In genomic region chr13:106390360-106390759, GRCh38 we compare ENCODE assay signal across 18 cellular contexts.
A peak's percentile ranks its signal among the peaks of the same experiment; 100 is the strongest.
DNase-seq lines count a peak whose midpoint lies in the region; ATAC-seq, FAIRE-seq and TF ChIP-seq lines count a peak whose summit lies in the region.
"Had no signal": no experiment of that assay in that cellular context is flagged by ENCODE, and none has a peak within 500 bp of the region (broad histone marks: within the 10 kb centered on the region; RNA-seq: fewer than 3 reads in every experiment).

No MANE protein-coding gene starts in this region.

- no peaks in the 10 kb centered on the region for H3K36me3 Mint-ChIP-seq in astrocyte (ENCODE audit: low read depth, unreplicated experiment)

- peak overlapping the region; percentile 23 for H2AFZ ChIP-seq in astrocyte (ENCODE audit: low read depth, low read length)
- H2AFZ ChIP-seq: GM23248 had no signal

- no peaks in the 10 kb centered on the region for H3K9me3 ChIP-seq in astrocyte (ENCODE audit: insufficient read depth, low read depth, low read length)
- no peaks in the 10 kb centered on the region for H3K9me3 ChIP-seq in mucosa of descending colon
- H3K9me3 ChIP-seq: A549, HAP-1 had no signal

- peaks cover 4% of the 10 kb centered on the region for H3K9me3 Mint-ChIP-seq in astrocyte (ENCODE audit: unreplicated experiment)
- H3K9me3 Mint-ChIP-seq: CD4-positive, alpha-beta T cell had no signal

- H3K79me2 ChIP-seq in astrocyte (ENCODE audit: insufficient read depth, low read length) = no peaks in the 10 kb centered on the region

- no peak for FAIRE-seq in astrocyte (lab: Jason Lieb, UNC)
- FAIRE-seq: A549, GM12878, GM19239 had no signal

- H3K27me3 Mint-ChIP-seq in astrocyte (ENCODE audit: low read depth, unreplicated experiment) = peaks cover 3% of the 10 kb centered on the region
- H3K27me3 Mint-ChIP-seq: CD4-positive, alpha-beta T cell had no signal

- H3K4me1 ChIP-seq in astrocyte (ENCODE audit: insufficient read depth, low read length) (no peaks in the 10 kb centered on the region), mucosa of descending colon (ENCODE audit: low read depth) (peaks cover 6% of the 10 kb centered on the region)
- H3K4me1 ChIP-seq: A549 had no signal

- H3K4me1 Mint-ChIP-seq in astrocyte (ENCODE audit: low read depth, unreplicated experiment) = peaks cover 9% of the 10 kb centered on the region

- no peak overlapping the region for H3K4me3 Mint-ChIP-seq in astrocyte (ENCODE audit: unreplicated experiment)
- H3K4me3 Mint-ChIP-seq: CD4-positive, alpha-beta T cell had no signal

- no peak overlapping the region for H3K4me2 ChIP-seq in astrocyte (ENCODE audit: low read length)
- H3K4me2 ChIP-seq: A549 had no signal

- H3K36me3 ChIP-seq in astrocyte (ENCODE audit: insufficient read depth, low read length) (no peaks in the 10 kb centered on the region), mucosa of descending colon (ENCODE audit: low read depth) (no peaks in the 10 kb centered on the region)
- H3K36me3 ChIP-seq: HAP-1 had no signal

- DNase-seq in NCI-H526 treated with DMSO at 0.1 percent for 48 hours (lab: John Stamatoyannopoulos, UW) = peak; percentile 11
- DNase-seq in NCI-H526 (lab: John Stamatoyannopoulos, UW) = no peak
- DNase-seq in astrocyte (ENCODE audit: low read depth) = no peak
- no peak for DNase-seq in mucosa of descending colon
- no peak for DNase-seq in hypothalamus (lab: John Stamatoyannopoulos, UW)
- DNase-seq: AML-193; CD4-positive, alpha-beta T cell; DND-41; EL; GM23248 had no signal

- no peak overlapping the region for H3K27ac ChIP-seq in astrocyte (ENCODE audit: low read depth, low read length)
- H3K27ac ChIP-seq: 22Rv1, A549, C4-2B, GM23248 had no signal

- intact Hi-C loops in mucosa of descending colon (cut with DNase I, micrococcal nuclease) = no loop called here

- ATAC-seq in mucosa of descending colon (peak; percentile 45), HG03280 (IDR thresholded peaks at IDR 0.05; ENCODE audit: unreplicated experiment) (no peak), GM18867 (IDR thresholded peaks at IDR 0.05; ENCODE audit: unreplicated experiment) (no peak)
- ATAC-seq: A549, GM12878 had no signal

- no peak overlapping the region for H3K9ac ChIP-seq in astrocyte (ENCODE audit: low read length)
- H3K9ac ChIP-seq: GM23248 had no signal

- H3K4me3 ChIP-seq in astrocyte (ENCODE audit: insufficient read depth, low read depth, low read length) (no peak overlapping the region), mucosa of descending colon (no peak overlapping the region)
- H3K4me3 ChIP-seq: A549, GM12878, GM23248, HAP-1 had no signal

- no peak for TF ChIP-seq CTCF in astrocyte (IDR thresholded peaks at IDR 0.05; ENCODE audit: insufficient read depth, low read depth, low read length)
- no peak for TF ChIP-seq CTCF in mucosa of descending colon (IDR thresholded peaks at IDR 0.05)

- no peak overlapping the region for H3K27ac Mint-ChIP-seq in astrocyte (ENCODE audit: unreplicated experiment)
- H3K27ac Mint-ChIP-seq: CD4-positive, alpha-beta T cell had no signal

- H3K27me3 ChIP-seq in astrocyte (ENCODE audit: insufficient read depth, low read length) = no peaks in the 10 kb centered on the region

- H4K20me1 ChIP-seq in astrocyte (ENCODE audit: insufficient read depth, low read length) = no peaks in the 10 kb centered on the region
